8 cellular contexts compared by ENCODE assay signal in the genomic region with DNA sequence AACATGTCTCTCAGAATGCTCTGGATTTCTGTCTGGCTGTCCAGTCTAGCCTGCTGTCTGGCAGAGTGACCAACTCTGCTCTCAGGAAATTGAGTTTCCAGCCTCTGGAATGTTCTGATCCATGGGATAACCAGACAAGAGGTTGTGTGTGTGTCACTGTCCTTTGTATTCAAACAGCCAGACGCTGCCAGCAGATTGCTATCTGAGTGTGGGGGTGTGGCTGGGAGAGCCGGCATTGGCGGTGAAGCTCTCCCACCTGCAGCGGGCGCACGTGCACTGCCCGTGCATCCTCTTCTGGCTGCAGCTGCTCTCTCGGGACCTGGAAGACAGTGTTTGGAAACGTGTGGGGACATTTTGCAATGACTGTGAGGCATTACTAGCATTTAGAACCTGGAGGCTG. TPM values are rescaled to one million over a fixed set of nuclear protein-coding genes. Genes with fewer than 3 reads are reported as not detected.
DNase-seq lines count a peak whose midpoint lies in the region; ATAC-seq lines count a peak whose summit lies in the region.

No MANE protein-coding gene starts in this region.

- peaks cover 3% of the 10 kb centered on the region for H3K4me1 ChIP-seq in HAP-1
- no peaks in the 10 kb centered on the region for H3K4me1 ChIP-seq in effector memory CD4-positive, alpha-beta T cell (ENCODE audit: control insufficient read depth, insufficient read depth, low read length, poor library complexity, severe bottlenecking)

- in situ Hi-C loops in HAP-1 (cut with MboI; ENCODE audit: low sequenced_read_pairs): no loop called here

- no peak overlapping the region for H3K4me3 ChIP-seq in HAP-1
- H3K4me3 ChIP-seq in effector memory CD4-positive, alpha-beta T cell (ENCODE audit: insufficient read depth, low read depth, low read length, poor library complexity, severe bottlenecking): no peak overlapping the region

- no peak for ATAC-seq in GM21723 (IDR thresholded peaks at IDR 0.05; ENCODE audit: unreplicated experiment)

- peaks cover 17% of the 10 kb centered on the region for H3K27me3 ChIP-seq in HAP-1 (ENCODE audit: low read depth)
- H3K27me3 ChIP-seq in effector memory CD4-positive, alpha-beta T cell (replicated peaks; ENCODE audit: control insufficient read depth, insufficient read depth, low read length, poor library complexity, severe bottlenecking): no peaks in the 10 kb centered on the region

- DNase-seq in AG20443 (ENCODE audit: low spot score): peak; percentile 71
- peak; percentile 64 to 80 for DNase-seq in HAP-1 (ENCODE audit: low spot score in 2 of 2)
- DNase-seq in NCI-H526 (lab: John Stamatoyannopoulos, UW): peak; percentile 74 to 86
- peak; percentile 95 for DNase-seq in dermis microvascular lymphatic vessel endothelial cell (ENCODE audit: low read depth in 2 of 2)
- DNase-seq in medulla oblongata (ENCODE audit: extremely low spot score): peak; percentile 40
- no peak for DNase-seq in NCI-H446 (lab: John Stamatoyannopoulos, UW)
- no peak for DNase-seq in effector memory CD4-positive, alpha-beta T cell

- H3K9me3 ChIP-seq in HAP-1: no peaks in the 10 kb centered on the region
- H3K9me3 ChIP-seq in effector memory CD4-positive, alpha-beta T cell (ENCODE audit: control insufficient read depth, low read length): no peaks in the 10 kb centered on the region

- H3K36me3 ChIP-seq in HAP-1 (replicated peaks): no peaks in the 10 kb centered on the region
- no peaks in the 10 kb centered on the region for H3K36me3 ChIP-seq in effector memory CD4-positive, alpha-beta T cell (ENCODE audit: control insufficient read depth, insufficient read depth, low read length)

- no peak overlapping the region for H3K27ac ChIP-seq in effector memory CD4-positive, alpha-beta T cell (ENCODE audit: insufficient read depth, low read length, poor library complexity, severe bottlenecking)

RNA-seq across cellular contexts. Expression of a gene that starts 26.1 kb away (rescaled TPM):
- total RNA-seq in dermis microvascular lymphatic vessel endothelial cell: under 0.01 TPM in 2 replicates

Comparison
In these comparisons a context has a peak if more than half of its experiments do, and no peak if none do; other contexts are left out.
1. DNase-seq: peak in AG20443 (single experiment), HAP-1 (2 of 2), NCI-H526 (2 of 2), dermis microvascular lymphatic vessel endothelial cell (2 of 2) and medulla oblongata (single experiment); none in NCI-H446 (0 of 2) and effector memory CD4-positive, alpha-beta T cell (0 of 3).